8 cellular contexts compared by ENCODE assay signal in genomic region chr5:160507181-160507811, GRCh38.
A peak's percentile ranks its signal among the peaks of the same experiment; 100 is the strongest.
DNase-seq lines count a peak whose midpoint lies in the region; ATAC-seq and TF ChIP-seq lines count a peak whose summit lies in the region.

No MANE protein-coding gene starts in this region.

- H3K27ac ChIP-seq in breast epithelium (no peak overlapping the region), temporal lobe (ENCODE audit: low read depth, low read length) (peak overlapping the region; percentile 53), gastrocnemius medialis (no peak overlapping the region)

- BruUV-seq in MCF 10A (replicated peaks; lab: Mats Ljungman, UMichigan) (no TSS peak), Caco-2 (replicated peaks; lab: Mats Ljungman, UMichigan) (no TSS peak)

- CTCF ChIA-PET in MCF 10A (lab: Yijun Ruan, JAX) = interaction anchor here (0.5 to 4.0 kb wide), 33 partner anchors 8 to 1367 kb away, joined by 3 to 47 read pairs (median 4); partner anchors contain the start of gene GABRA6
- CTCF ChIA-PET in Caco-2 (lab: Charles Lee) = interaction anchor here (0.7 to 3.5 kb wide), 3 partner anchors 47 to 262 kb away, joined by 3 to 26 read pairs (median 5); no protein-coding TSS in a partner anchor

- intact Hi-C loops in MCF 10A (cut with micrococcal nuclease) = loop anchor here (5.0 to 10.0 kb wide), 3 partner anchors 178 to 1455 kb away; no protein-coding TSS in a partner anchor
- intact Hi-C loops in breast epithelium (cut with DNase I; ENCODE audit: low total_unique reads) = no loop called here
- intact Hi-C loops in gastrocnemius medialis (cut with DNase I; ENCODE audit: low total_unique reads) = no loop called here
- intact Hi-C loops in Caco-2 (cut with micrococcal nuclease; ENCODE audit: unreplicated experiment) = loop anchor here (5.0 kb wide), 1 partner anchor 140 kb away; no protein-coding TSS in a partner anchor

- H3K36me3 ChIP-seq in breast epithelium (no peaks in the 10 kb centered on the region), gastrocnemius medialis (no peaks in the 10 kb centered on the region), Caco-2 (ENCODE audit: control insufficient read depth, insufficient read depth, low read length) (no peaks in the 10 kb centered on the region)

- no peaks in the 10 kb centered on the region for H3K9me3 ChIP-seq in breast epithelium
- H3K9me3 ChIP-seq in gastrocnemius medialis = no peaks in the 10 kb centered on the region
- no peaks in the 10 kb centered on the region for H3K9me3 ChIP-seq in Caco-2

- H3K36me3 Mint-ChIP-seq in MCF 10A (ENCODE audit: insufficient read depth, unreplicated experiment) (no peaks in the 10 kb centered on the region), Caco-2 (ENCODE audit: insufficient read depth, unreplicated experiment) (no peaks in the 10 kb centered on the region)

- no peak for TF ChIP-seq POLR2A in breast epithelium (IDR thresholded peaks at IDR 0.05)
- no peak for TF ChIP-seq POLR2A in gastrocnemius medialis (IDR thresholded peaks at IDR 0.05)

- POLR2A ChIA-PET in MCF 10A (lab: Yijun Ruan, JAX) (interaction anchor here (0.5 to 0.9 kb wide), 4 partner anchors 16 to 465 kb away, joined by 3 to 4 read pairs (median 3); no protein-coding TSS in a partner anchor), Caco-2 (lab: Charles Lee) (no interaction called here)

- H3K27me3 Mint-ChIP-seq in MCF 10A (ENCODE audit: insufficient read depth, unreplicated experiment) (peaks cover 6% of the 10 kb centered on the region), Caco-2 (ENCODE audit: insufficient read depth, unreplicated experiment) (peaks cover 2% of the 10 kb centered on the region)

- ATAC-seq in gastrocnemius medialis = no peak

- no peaks in the 10 kb centered on the region for H3K27me3 ChIP-seq in breast epithelium
- H3K27me3 ChIP-seq in gastrocnemius medialis = no peaks in the 10 kb centered on the region
- H3K27me3 ChIP-seq in Caco-2 (replicated peaks; ENCODE audit: control insufficient read depth, insufficient read depth, low read length) = no peaks in the 10 kb centered on the region

- H3K4me3 ChIP-seq in breast epithelium = no peak overlapping the region
- no peak overlapping the region for H3K4me3 ChIP-seq in gastrocnemius medialis
- H3K4me3 ChIP-seq in Caco-2 (ENCODE audit: low read depth, low read length) = no peak overlapping the region

- no peak overlapping the region for H3K4me3 Mint-ChIP-seq in MCF 10A (ENCODE audit: unreplicated experiment)
- no peak overlapping the region for H3K4me3 Mint-ChIP-seq in Caco-2 (ENCODE audit: unreplicated experiment)

- H3K4me1 ChIP-seq in breast epithelium (no peaks in the 10 kb centered on the region), gastrocnemius medialis (no peaks in the 10 kb centered on the region), Caco-2 (no peaks in the 10 kb centered on the region)

- H3K27ac Mint-ChIP-seq in MCF 10A (ENCODE audit: low read depth, unreplicated experiment) (no peak overlapping the region), Caco-2 (ENCODE audit: unreplicated experiment) (no peak overlapping the region)

- no peaks in the 10 kb centered on the region for H3K9me3 Mint-ChIP-seq in MCF 10A (ENCODE audit: unreplicated experiment)
- no peaks in the 10 kb centered on the region for H3K9me3 Mint-ChIP-seq in Caco-2 (ENCODE audit: unreplicated experiment)

- no peak for TF ChIP-seq CTCF in MCF 10A (IDR thresholded peaks at IDR 0.05; ENCODE audit: unreplicated experiment)
- no peak for TF ChIP-seq CTCF in breast epithelium (IDR thresholded peaks at IDR 0.05)
- TF ChIP-seq CTCF in gastrocnemius medialis (IDR thresholded peaks at IDR 0.05 in 4 of 5, conservative IDR thresholded peaks at IDR 0.05 in 1 of 5) = no peak
- TF ChIP-seq CTCF in Caco-2 (IDR thresholded peaks at IDR 0.05; ENCODE audit: insufficient read depth in 1 of 2, low read depth in 1 of 2, low read length in 1 of 2, severe bottlenecking in 1 of 2, unreplicated experiment in 1 of 2) = no peak

- H3K4me1 Mint-ChIP-seq in MCF 10A (ENCODE audit: insufficient read depth, unreplicated experiment) (peaks cover 5% of the 10 kb centered on the region), Caco-2 (ENCODE audit: low read depth, unreplicated experiment) (no peaks in the 10 kb centered on the region)

- in situ Hi-C loops in gastrocnemius medialis (cut with MboI; ENCODE audit: low sequenced_read_pairs in 4 of 4) = no loop called here

- DNase-seq in MCF 10A (ENCODE audit: unreplicated experiment) (peak; percentile 26), breast epithelium (ENCODE audit: low spot score in 2 of 2) (no peak), RPMI7951 (ENCODE audit: low read depth) (peak; percentile 83), fibroblast of peridontal ligament (ENCODE audit: extremely low read depth) (peak; percentile 15), gastrocnemius medialis (no peak), Caco-2 (no peak)
- no peak for DNase-seq in central memory CD4-positive, alpha-beta T cell

Comparison
In these comparisons a context has a peak if more than half of its experiments do, and no peak if none do; other contexts are left out.
1. DNase-seq: peak in MCF 10A (single experiment), RPMI7951 (single experiment) and fibroblast of peridontal ligament (single experiment); none in breast epithelium (0 of 2), central memory CD4-positive, alpha-beta T cell (single experiment), gastrocnemius medialis (0 of 2) and Caco-2 (0 of 2).
2. intact Hi-C loops: an anchor here in MCF 10A (5.0 to 10.0 kb wide) and Caco-2 (5.0 kb wide); none called in breast epithelium and gastrocnemius medialis.